Comparison of ENCODE assay signal across 8 cellular contexts in genomic region chr2:26008851-26009566, GRCh38. TPM values are rescaled to one million over a fixed set of nuclear protein-coding genes. Genes with fewer than 3 reads are reported as not detected.
DNase-seq lines count a peak whose midpoint lies in the region; ATAC-seq and TF ChIP-seq lines count a peak whose summit lies in the region.

No MANE protein-coding gene starts in this region.

- no peaks in the 10 kb centered on the region for H3K36me3 ChIP-seq in testis (ENCODE audit: low read depth, missing control alignments)
- H3K36me3 ChIP-seq in SJCRH30, result no peaks in the 10 kb centered on the region
- no peaks in the 10 kb centered on the region for H3K36me3 ChIP-seq in neural progenitor cell

- no peak overlapping the region for H2AFZ ChIP-seq in neural progenitor cell (replicated peaks)

- H4K20me1 ChIP-seq in neural progenitor cell (ENCODE audit: low read depth), result peaks cover 7% of the 10 kb centered on the region

- no peaks in the 10 kb centered on the region for H3K9me3 ChIP-seq in right cardiac atrium (ENCODE audit: control insufficient read depth, low read length)
- H3K9me3 ChIP-seq in testis, result no peaks in the 10 kb centered on the region
- peaks cover 5% of the 10 kb centered on the region for H3K9me3 ChIP-seq in SJCRH30 (replicated peaks)
- no peaks in the 10 kb centered on the region for H3K9me3 ChIP-seq in neural progenitor cell (ENCODE audit: low read depth)

- H3K9ac ChIP-seq in neural progenitor cell, result no peak overlapping the region

- no peaks in the 10 kb centered on the region for H3K36me3 Mint-ChIP-seq in neural progenitor cell

- WGBS in right cardiac atrium, result 69% methylated on average over 2 of the region's 2 CpGs
- 86 to 90% methylated on average over 2 of the region's 2 CpGs for WGBS in testis, 2 donors

- H3K4me1 Mint-ChIP-seq in neural progenitor cell, result peaks cover 21% of the 10 kb centered on the region

- DNase-seq in HT1080 (ENCODE audit: low read depth) (peak; percentile 94), UCSD-AML1 (lab: John Stamatoyannopoulos, UW; ENCODE audit: unreplicated experiment) (peak; percentile 79), right cardiac atrium (peak; percentile 64 to 76 (median 69)), testis (peak; percentile 45), SJCRH30 (no peak), neural progenitor cell (ENCODE audit: low spot score) (no peak)

- H3K27me3 Mint-ChIP-seq in neural progenitor cell (ENCODE audit: insufficient read depth, low read depth), result peaks cover 4% of the 10 kb centered on the region

- H3K4me2 ChIP-seq in neural progenitor cell, result no peak overlapping the region

- intact Hi-C loops in right cardiac atrium (cut with DNase I), result no loop called here
- intact Hi-C loops in testis (cut with DNase I; ENCODE audit: low total_unique reads), result no loop called here

- no peak overlapping the region for H3K27ac Mint-ChIP-seq in neural progenitor cell

- TF ChIP-seq POLR2A in testis (IDR thresholded peaks at IDR 0.05) (no peak), GM18505 (IDR thresholded peaks at IDR 0.05; ENCODE audit: borderline replicate concordance, extremely low read depth, insufficient read depth, insufficient read length) (no peak)

- no peak overlapping the region for H3K4me3 Mint-ChIP-seq in neural progenitor cell

- no peak overlapping the region for H3K27ac ChIP-seq in right cardiac atrium (ENCODE audit: low read length)
- H3K27ac ChIP-seq in testis, result peak overlapping the region in 1 of 2 donors; percentile 39
- no peak overlapping the region for H3K27ac ChIP-seq in SJCRH30
- H3K27ac ChIP-seq in neural progenitor cell, result no peak overlapping the region

- H3K79me2 ChIP-seq in neural progenitor cell (ENCODE audit: low read depth), result no peaks in the 10 kb centered on the region

- ATAC-seq in right cardiac atrium, result peak; percentile 85 to 86
- no peak for ATAC-seq in HG02840 (IDR thresholded peaks at IDR 0.05; ENCODE audit: low FRiP score, unreplicated experiment)
- ATAC-seq in GM18505 (IDR thresholded peaks at IDR 0.05; ENCODE audit: unreplicated experiment), result no peak

- no peak overlapping the region for H3K4me3 ChIP-seq in right cardiac atrium (ENCODE audit: low read length)
- H3K4me3 ChIP-seq in testis, result no peak overlapping the region
- H3K4me3 ChIP-seq in SJCRH30, result no peak overlapping the region
- H3K4me3 ChIP-seq in neural progenitor cell, result no peak overlapping the region

- no peaks in the 10 kb centered on the region for H3K27me3 ChIP-seq in right cardiac atrium (ENCODE audit: control insufficient read depth, insufficient read depth)
- H3K27me3 ChIP-seq in testis, result no peaks in the 10 kb centered on the region
- H3K27me3 ChIP-seq in SJCRH30, result no peaks in the 10 kb centered on the region
- no peaks in the 10 kb centered on the region for H3K27me3 ChIP-seq in neural progenitor cell

- no peaks in the 10 kb centered on the region for H3K4me1 ChIP-seq in right cardiac atrium (ENCODE audit: control insufficient read depth, insufficient read depth, low read length)
- peaks cover 10% of the 10 kb centered on the region for H3K4me1 ChIP-seq in testis
- H3K4me1 ChIP-seq in SJCRH30, result peaks cover 13% of the 10 kb centered on the region
- H3K4me1 ChIP-seq in neural progenitor cell, result peaks cover 20% of the 10 kb centered on the region

- no peak for TF ChIP-seq CTCF in testis (IDR thresholded peaks at IDR 0.05)
- no peak for TF ChIP-seq CTCF in neural progenitor cell (IDR thresholded peaks at IDR 0.05)

- H3F3A ChIP-seq in neural progenitor cell (ENCODE audit: low read depth), result peaks cover 24% of the 10 kb centered on the region

- peaks cover 4% of the 10 kb centered on the region for H3K9me3 Mint-ChIP-seq in neural progenitor cell

RNA-seq across cellular contexts. Expression of gene RAB10, which starts 24.9 kb away (rescaled TPM):
- total RNA-seq in HT1080 (2014; rRNA removed; shearing (Covaris generic)), result 100.0 and 126 TPM in 2 replicates
- 98.3 and 120 TPM in 2 replicates for polyA plus RNA-seq in HT1080 (2015; cell fraction: cytosol; rRNA removed)
- polyA plus RNA-seq in HT1080 (2015; cell fraction: nucleus; rRNA removed), result 72.2 and 74.1 TPM in 2 replicates
- 100 to 1,000 TPM in 1 of 4 donors, 10 to 100 TPM in 3; 90.1 to 103 (median 97.4) TPM for total RNA-seq in right cardiac atrium
- polyA plus RNA-seq in right cardiac atrium, result 53.0 TPM
- 100 to 1,000 TPM in 1 of 2 donors, 10 to 100 TPM in 1; 96.8 to 112 TPM for total RNA-seq in testis
- 74.8 TPM for polyA plus RNA-seq in testis (ENCODE audit: insufficient read depth, low read depth, low replicate concordance)
- 128 and 152 TPM in 2 replicates for total RNA-seq in SJCRH30 (2014; rRNA removed; shearing (Covaris generic))
- total RNA-seq in neural progenitor cell (ENCODE audit: low replicate concordance), result 123 and 238 TPM in 2 replicates

RNA-seq across cellular contexts. Expression of gene KIF3C, which starts 26.7 kb away (rescaled TPM):
- 10.2 and 17.5 TPM in 2 replicates for total RNA-seq in HT1080 (2014; rRNA removed; shearing (Covaris generic))
- 11.4 and 12.8 TPM in 2 replicates for polyA plus RNA-seq in HT1080 (2015; cell fraction: cytosol; rRNA removed)
- 6.9 and 7.2 TPM in 2 replicates for polyA plus RNA-seq in HT1080 (2015; cell fraction: nucleus; rRNA removed)
- total RNA-seq in right cardiac atrium, result 1 to 10 TPM; 4.0 to 6.7 (median 4.9) TPM
- 3.1 TPM for polyA plus RNA-seq in right cardiac atrium
- total RNA-seq in testis, result 1 to 10 TPM; 8.7 to 9.8 TPM
- 7.1 TPM for polyA plus RNA-seq in testis (ENCODE audit: insufficient read depth, low read depth, low replicate concordance)
- total RNA-seq in SJCRH30 (2014; rRNA removed; shearing (Covaris generic)), result 5.2 and 5.3 TPM in 2 replicates
- total RNA-seq in neural progenitor cell (ENCODE audit: low replicate concordance), result 13.2 and 25.9 TPM in 2 replicates

Comparison
In these comparisons a context has a peak if more than half of its experiments do, and no peak if none do; other contexts are left out.
1. DNase-seq: peak in HT1080 (single experiment), UCSD-AML1 (single experiment), right cardiac atrium (3 of 3) and testis (single experiment); none in SJCRH30 (0 of 2) and neural progenitor cell (single experiment).
2. ATAC-seq: peak in right cardiac atrium (2 of 2); none in HG02840 (single experiment) and GM18505 (single experiment).